In the genomic region with DNA sequence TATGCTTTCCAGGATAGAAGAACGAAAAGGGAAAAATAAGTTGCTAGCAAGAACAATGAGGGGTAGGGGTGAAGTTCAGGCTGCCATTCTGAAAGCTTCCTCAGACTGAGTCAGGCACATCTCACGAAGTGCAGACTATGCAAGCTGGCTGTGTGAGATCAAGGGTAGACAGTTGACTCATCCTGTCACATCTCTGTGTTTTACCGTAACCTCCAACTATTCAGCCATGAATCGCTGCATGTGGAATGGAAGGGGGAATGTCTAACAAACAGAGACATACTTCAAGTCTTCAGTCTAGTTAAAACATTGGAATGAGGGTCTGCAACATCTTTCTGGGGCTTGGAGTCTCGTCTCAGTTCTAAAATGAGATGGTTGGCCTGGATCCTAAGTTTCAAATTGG, we compare ENCODE assay signal across 16 cellular contexts. TPM values are rescaled to one million over a fixed set of nuclear protein-coding genes. Genes with fewer than 3 reads are reported as not detected.
DNase-seq lines count a peak whose midpoint lies in the region; ATAC-seq, FAIRE-seq and TF ChIP-seq lines count a peak whose summit lies in the region.
"Had no signal": no experiment of that assay in that cellular context is flagged by ENCODE, and none has a peak within 500 bp of the region (broad histone marks: within the 10 kb centered on the region; RNA-seq: fewer than 3 reads in every experiment).

No MANE protein-coding gene starts in this region.

- no peaks in the 10 kb centered on the region for H3K4me1 ChIP-seq in mesodermal cell (ENCODE audit: control insufficient read depth, insufficient read depth, low read length, poor library complexity, severe bottlenecking)
- no peaks in the 10 kb centered on the region for H3K4me1 ChIP-seq in naive thymus-derived CD4-positive, alpha-beta T cell (ENCODE audit: control insufficient read depth in 2 of 2, insufficient read depth in 2 of 2, low read length in 2 of 2)

- CTCF ChIA-PET in naive thymus-derived CD4-positive, alpha-beta T cell (lab: Charles Lee): no interaction called here

- peak; percentile 82 for DNase-seq in AG20443 (ENCODE audit: low spot score)
- DNase-seq in HTR-8/SVneo (ENCODE audit: insufficient read length, low spot score): peak; percentile 60
- DNase-seq in cardiac fibroblast (ENCODE audit: low read depth in 2 of 2): peak; percentile 37 to 93
- DNase-seq in CD1c-positive myeloid dendritic cell (ENCODE audit: extremely low spot score): no peak
- DNase-seq in naive thymus-derived CD4-positive, alpha-beta T cell: no peak
- DNase-seq: NCI-H1930; stimulated activated CD8-positive, alpha-beta memory T cell treated with anti-CD3 and anti-CD28 coated beads, Interleukin-4, amount 100 ng/mL, for 48 hours had no signal

- no peak overlapping the region for H3K4me3 ChIP-seq in cardiac fibroblast (replicated peaks in 1 of 2; ENCODE audit: low read depth in 2 of 2, low read length in 2 of 2)
- H3K4me3 ChIP-seq in mesodermal cell (ENCODE audit: extremely low read depth, insufficient read depth, low read length, poor library complexity, severe bottlenecking): no peak overlapping the region
- H3K4me3 ChIP-seq in naive thymus-derived CD4-positive, alpha-beta T cell (ENCODE audit: low read length): no peak overlapping the region
- H3K4me3 ChIP-seq: K562 had no signal

- WGBS in mesodermal cell (ENCODE audit: insufficient coverage in 2 of 2), 2 experiments: 69 to 71% methylated on average over 2 to 3 of the region's 5 CpGs

- H3K27ac ChIP-seq in mesodermal cell (ENCODE audit: low read depth, low read length, severe bottlenecking): peak overlapping the region; percentile 39
- no peak overlapping the region for H3K27ac ChIP-seq in naive thymus-derived CD4-positive, alpha-beta T cell (ENCODE audit: low read depth, low read length)
- H3K27ac ChIP-seq: C4-2B had no signal

- no peak for TF ChIP-seq CTCF in cardiac fibroblast (IDR thresholded peaks at IDR 0.05; ENCODE audit: low read depth, low read length)

- H3K4me3 Mint-ChIP-seq in naive thymus-derived CD4-positive, alpha-beta T cell: no peak overlapping the region
- H3K4me3 Mint-ChIP-seq: central memory CD8-positive, alpha-beta T cell; neural crest cell had no signal

- H3K27me3 ChIP-seq in naive thymus-derived CD4-positive, alpha-beta T cell (ENCODE audit: control insufficient read depth in 2 of 2, insufficient read depth in 2 of 2, low read length in 2 of 2): no peaks in the 10 kb centered on the region

- H3K27me3 Mint-ChIP-seq in naive thymus-derived CD4-positive, alpha-beta T cell: peaks cover 0 to 4% (median 0%) of the 10 kb centered on the region in 5 donors
- H3K27me3 Mint-ChIP-seq: central memory CD8-positive, alpha-beta T cell had no signal

- no peaks in the 10 kb centered on the region for H3K36me3 ChIP-seq in mesodermal cell (ENCODE audit: control insufficient read depth, insufficient read depth, low read length)
- no peaks in the 10 kb centered on the region for H3K36me3 ChIP-seq in naive thymus-derived CD4-positive, alpha-beta T cell (ENCODE audit: control insufficient read depth in 2 of 3, insufficient read depth in 3 of 3, low read length in 3 of 3)

- no peaks in the 10 kb centered on the region for H3K36me3 Mint-ChIP-seq in naive thymus-derived CD4-positive, alpha-beta T cell

- intact Hi-C loops in naive thymus-derived CD4-positive, alpha-beta T cell (cut with micrococcal nuclease): no loop called here

- H3K4me1 Mint-ChIP-seq in naive thymus-derived CD4-positive, alpha-beta T cell: peaks cover 0 to 3% (median 0%) of the 10 kb centered on the region in 7 donors
- H3K4me1 Mint-ChIP-seq: central memory CD8-positive, alpha-beta T cell had no signal

- no peak overlapping the region for H3K27ac Mint-ChIP-seq in naive thymus-derived CD4-positive, alpha-beta T cell

- H3K9me3 Mint-ChIP-seq in naive thymus-derived CD4-positive, alpha-beta T cell: peaks cover 0 to 4% (median 0%) of the 10 kb centered on the region in 11 donors
- H3K9me3 Mint-ChIP-seq: neural crest cell had no signal

- ATAC-seq in GM21390 (IDR thresholded peaks at IDR 0.05; ENCODE audit: unreplicated experiment): no peak
- no peak for ATAC-seq in HG02571 (IDR thresholded peaks at IDR 0.05; ENCODE audit: unreplicated experiment)
- ATAC-seq in naive thymus-derived CD4-positive, alpha-beta T cell: no peak
- ATAC-seq: esophagus mucosa, K562 had no signal

- H3K9me3 ChIP-seq in mesodermal cell (ENCODE audit: control insufficient read depth, low read length): no peaks in the 10 kb centered on the region
- H3K9me3 ChIP-seq in naive thymus-derived CD4-positive, alpha-beta T cell (ENCODE audit: control insufficient read depth in 2 of 3, low read length in 3 of 3): no peaks in the 10 kb centered on the region

- POLR2A ChIA-PET in naive thymus-derived CD4-positive, alpha-beta T cell (lab: Charles Lee): no interaction called here

- FAIRE-seq in HTR-8/SVneo (lab: Jason Lieb, UNC): peak; percentile 98
- FAIRE-seq: K562, keratinocyte had no signal

RNA-seq across cellular contexts. Expression of a gene that starts 25.9 kb away (rescaled TPM):
- 0.37 TPM for polyA plus RNA-seq in mesodermal cell (2013, experiment 1 of 2)
- not detected for polyA plus RNA-seq in mesodermal cell (2013, experiment 2 of 2)
- not detected for total RNA-seq in naive thymus-derived CD4-positive, alpha-beta T cell
- polyA plus RNA-seq in naive thymus-derived CD4-positive, alpha-beta T cell: not detected
- total RNA-seq: K562 had no signal
- polyA plus RNA-seq: K562, keratinocyte had no signal

Comparison
In these comparisons a context has a peak if more than half of its experiments do, and no peak if none do; other contexts are left out.
1. DNase-seq: peak in AG20443 (single experiment), HTR-8/SVneo (single experiment) and cardiac fibroblast (2 of 2); none in CD1c-positive myeloid dendritic cell (single experiment) and naive thymus-derived CD4-positive, alpha-beta T cell (0 of 9).